Comparison of ENCODE assay signal across 14 cellular contexts in genomic region chrX:22399793-22400192, GRCh38.
DNase-seq lines count a peak whose midpoint lies in the region; TF ChIP-seq lines count a peak whose summit lies in the region.
"Had no signal": no experiment of that assay in that cellular context is flagged by ENCODE, and none has a peak within 500 bp of the region (broad histone marks: within the 10 kb centered on the region; RNA-seq: fewer than 3 reads in every experiment).

No MANE protein-coding gene starts in this region.

- H3K27ac Mint-ChIP-seq in chondrocyte (ENCODE audit: unreplicated experiment) (peak overlapping the region; percentile 5), osteocyte (ENCODE audit: unreplicated experiment) (peak overlapping the region; percentile 2)
- no peak overlapping the region for H3K27ac Mint-ChIP-seq in activated CD4-positive, alpha-beta T cell treated with anti-CD3 and anti-CD28 coated beads, Interleukin-2, amount 10 ng/mL, durations not matched to agents 7 days and 5 days
- H3K27ac Mint-ChIP-seq: activated naive CD4-positive, alpha-beta T cell treated with anti-CD3 and anti-CD28 coated beads for 36 hours had no signal

- no peak overlapping the region for H3K4me3 Mint-ChIP-seq in chondrocyte (ENCODE audit: unreplicated experiment)
- H3K4me3 Mint-ChIP-seq in osteocyte (ENCODE audit: unreplicated experiment): no peak overlapping the region
- no peak overlapping the region for H3K4me3 Mint-ChIP-seq in activated CD4-positive, alpha-beta T cell treated with anti-CD3 and anti-CD28 coated beads, Interleukin-2, amount 10 ng/mL, durations not matched to agents 7 days and 5 days
- H3K4me3 Mint-ChIP-seq: activated naive CD4-positive, alpha-beta T cell treated with anti-CD3 and anti-CD28 coated beads for 36 hours had no signal

- DNase-seq in ELR (ENCODE audit: low read depth): peak; percentile 87
- DNase-seq in NCI-H226: peak; percentile 77
- no peak for DNase-seq in chondrocyte (ENCODE audit: low spot score)
- DNase-seq in osteocyte (ENCODE audit: extremely low spot score, unreplicated experiment): no peak
- DNase-seq in mesenteric fat pad (ENCODE audit: low spot score): no peak
- DNase-seq in activated CD4-positive, alpha-beta T cell treated with anti-CD3 and anti-CD28 coated beads, Interleukin-2, amount 10 ng/mL, durations not matched to agents 7 days and 5 days: no peak
- no peak for DNase-seq in SKM-1 treated with dmso at 0.1 percent for 144 hours (lab: John Stamatoyannopoulos, UW; ENCODE audit: unreplicated experiment)
- DNase-seq: activated CD8-positive, alpha-beta memory T cell treated with anti-CD3 and anti-CD28 coated beads, Interleukin-2, amount 50 U/mL, for 4 hours; activated naive CD4-positive, alpha-beta T cell treated with anti-CD3 and anti-CD28 coated beads for 36 hours; left colon; NCI-H1417; right cardiac atrium; SJCRH30; stimulated activated CD4-positive, alpha-beta T cell treated with anti-CD3 and anti-CD28 coated beads, Interleukin-2, amount 100 ng/mL, for 24 hours had no signal

- TF ChIP-seq CTCF in chondrocyte (IDR thresholded peaks at IDR 0.05) (no peak), osteocyte (IDR thresholded peaks at IDR 0.05) (no peak)

- H3K27me3 Mint-ChIP-seq in chondrocyte (ENCODE audit: low read depth) (no peaks in the 10 kb centered on the region), osteocyte (ENCODE audit: unreplicated experiment) (no peaks in the 10 kb centered on the region)
- no peaks in the 10 kb centered on the region for H3K27me3 Mint-ChIP-seq in activated CD4-positive, alpha-beta T cell treated with anti-CD3 and anti-CD28 coated beads, Interleukin-2, amount 10 ng/mL, durations not matched to agents 7 days and 5 days

- POLR2A ChIA-PET in activated CD4-positive, alpha-beta T cell treated with anti-CD3 and anti-CD28 coated beads, Interleukin-2, amount 10 ng/mL, durations not matched to agents 7 days and 5 days (lab: Charles Lee): no interaction called here

- peaks cover 26% of the 10 kb centered on the region for H3K4me1 Mint-ChIP-seq in chondrocyte (ENCODE audit: low read depth)
- H3K4me1 Mint-ChIP-seq in osteocyte (ENCODE audit: unreplicated experiment): peaks cover 21% of the 10 kb centered on the region
- H3K4me1 Mint-ChIP-seq in activated CD4-positive, alpha-beta T cell treated with anti-CD3 and anti-CD28 coated beads, Interleukin-2, amount 10 ng/mL, durations not matched to agents 7 days and 5 days: no peaks in the 10 kb centered on the region

- H3K36me3 Mint-ChIP-seq in chondrocyte (ENCODE audit: low read depth) (peaks cover 2% of the 10 kb centered on the region), osteocyte (ENCODE audit: unreplicated experiment) (peaks cover 2% of the 10 kb centered on the region)
- no peaks in the 10 kb centered on the region for H3K36me3 Mint-ChIP-seq in activated CD4-positive, alpha-beta T cell treated with anti-CD3 and anti-CD28 coated beads, Interleukin-2, amount 10 ng/mL, durations not matched to agents 7 days and 5 days (ENCODE audit: low read depth)

- CTCF ChIA-PET in activated CD4-positive, alpha-beta T cell treated with anti-CD3 and anti-CD28 coated beads, Interleukin-2, amount 10 ng/mL, durations not matched to agents 7 days and 5 days (lab: Charles Lee): no interaction called here

- H3K9me3 Mint-ChIP-seq in chondrocyte (ENCODE audit: low read depth) (peaks cover 29% of the 10 kb centered on the region), osteocyte (ENCODE audit: unreplicated experiment) (peaks cover 31% of the 10 kb centered on the region)
- H3K9me3 Mint-ChIP-seq in activated CD4-positive, alpha-beta T cell treated with anti-CD3 and anti-CD28 coated beads, Interleukin-2, amount 10 ng/mL, durations not matched to agents 7 days and 5 days: no peaks in the 10 kb centered on the region
- H3K9me3 Mint-ChIP-seq: activated naive CD4-positive, alpha-beta T cell treated with anti-CD3 and anti-CD28 coated beads for 36 hours had no signal

Comparison
In these comparisons a context has a peak if more than half of its experiments do, and no peak if none do; other contexts are left out.
1. DNase-seq: peak in ELR (single experiment) and NCI-H226 (single experiment); none in chondrocyte (single experiment), osteocyte (single experiment), mesenteric fat pad (single experiment), activated CD4-positive, alpha-beta T cell treated with anti-CD3 and anti-CD28 coated beads, Interleukin-2, amount 10 ng/mL, durations not matched to agents 7 days and 5 days (single experiment) and SKM-1 treated with dmso at 0.1 percent for 144 hours (single experiment).